In the genomic region with DNA sequence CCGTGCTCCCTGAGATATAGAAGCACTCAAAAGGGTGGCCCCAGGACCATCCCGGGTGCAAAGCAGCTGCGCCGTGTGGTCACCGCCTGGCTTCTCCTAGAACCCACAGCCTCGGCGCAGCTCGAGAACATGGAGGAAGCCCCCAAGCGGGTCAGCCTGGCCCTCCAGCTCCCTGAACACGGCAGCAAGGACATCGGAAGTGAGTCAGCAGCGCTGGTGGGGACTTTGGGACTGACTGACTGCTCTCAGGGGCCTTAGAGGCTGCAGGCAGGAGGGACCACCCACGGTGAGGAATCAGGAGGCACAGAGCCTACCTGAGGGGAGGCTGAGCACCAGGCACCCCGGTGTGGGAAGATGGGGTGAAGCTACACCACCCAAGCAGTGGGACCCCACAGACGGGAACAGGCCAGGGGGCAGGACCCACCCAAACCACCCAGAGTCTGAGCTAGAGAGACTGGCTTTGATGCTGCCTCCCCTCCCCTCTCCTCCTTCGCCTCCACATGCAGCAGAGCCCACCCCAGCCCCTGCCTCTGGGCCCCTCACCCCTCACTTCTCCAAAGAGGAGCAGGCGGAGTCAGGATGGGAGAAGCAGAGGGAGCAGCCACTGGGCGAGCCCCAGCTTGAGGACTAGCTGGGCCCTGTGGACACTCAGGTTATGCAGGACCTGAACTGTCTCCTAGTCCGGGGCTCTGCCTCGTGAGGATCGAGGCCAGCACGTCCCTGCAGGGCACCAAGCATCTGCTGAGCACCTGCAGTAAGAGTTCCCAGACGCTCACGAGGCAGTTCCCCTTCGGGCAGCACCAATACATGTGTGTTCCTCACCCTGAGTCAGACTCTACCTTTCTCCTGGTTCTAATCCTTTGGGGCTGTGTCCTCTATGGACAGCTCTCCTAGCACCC, we compare ENCODE assay signal across 1 cellular context.
TF ChIP-seq lines count a peak whose summit lies in the region.

No MANE protein-coding gene starts in this region.

TF ChIP-seq in HepG2, 621 proteins besides CTCF, POLR2A, EP300 and RAD21 (continues in another document):
- peak; percentile 18; the same call in 1 of the 2 replicates for TF ChIP-seq ZNF333 (CRISPR knock-in tag; IDR thresholded peaks at IDR 0.05; ENCODE audit: borderline replicate concordance)
- TF ChIP-seq RBFOX2 (IDR thresholded peaks at IDR 0.05; ENCODE audit: low read depth, low read length): no peak
- TF ChIP-seq ZNF30 (CRISPR knock-in tag; IDR thresholded peaks at IDR 0.05): no peak
- TF ChIP-seq ZNF879 (CRISPR knock-in tag; IDR thresholded peaks at IDR 0.05): no peak
- no peak for TF ChIP-seq STAT5B (CRISPR knock-in tag; IDR thresholded peaks at IDR 0.05)
- no peak for TF ChIP-seq EEA1 (CRISPR knock-in tag; IDR thresholded peaks at IDR 0.05; ENCODE audit: borderline replicate concordance)
- TF ChIP-seq ZNF558 (CRISPR knock-in tag; IDR thresholded peaks at IDR 0.05; ENCODE audit: borderline replicate concordance): no peak
- no peak for TF ChIP-seq TOPORS (CRISPR knock-in tag; IDR thresholded peaks at IDR 0.05)
- TF ChIP-seq SMAD9 (CRISPR knock-in tag; IDR thresholded peaks at IDR 0.05): no peak
- peak; percentile 67 for TF ChIP-seq FOSL2 (CRISPR knock-in tag; IDR thresholded peaks at IDR 0.05)
- TF ChIP-seq ZHX1 (CRISPR knock-in tag; IDR thresholded peaks at IDR 0.05; ENCODE audit: low read depth): no peak
- TF ChIP-seq ZNF24 (IDR thresholded peaks at IDR 0.05): no peak
- no peak for TF ChIP-seq ZBTB49 (CRISPR knock-in tag; IDR thresholded peaks at IDR 0.05; ENCODE audit: borderline replicate concordance)
- no peak for TF ChIP-seq ZNF101 (CRISPR knock-in tag; IDR thresholded peaks at IDR 0.05; ENCODE audit: borderline replicate concordance, low read depth)
- TF ChIP-seq SOX5 (CRISPR knock-in tag; IDR thresholded peaks at IDR 0.05; ENCODE audit: borderline replicate concordance): no peak
- TF ChIP-seq ZBTB40 (IDR thresholded peaks at IDR 0.05): no peak
- TF ChIP-seq ZBTB40 (CRISPR knock-in tag; IDR thresholded peaks at IDR 0.05): no peak
- no peak for TF ChIP-seq ZUFSP (CRISPR knock-in tag; IDR thresholded peaks at IDR 0.05; ENCODE audit: borderline replicate concordance)
- TF ChIP-seq RBAK (CRISPR knock-in tag; IDR thresholded peaks at IDR 0.05): no peak
- TF ChIP-seq ZNF143 (CRISPR knock-in tag; IDR thresholded peaks at IDR 0.05): no peak
- no peak for TF ChIP-seq ZNF20 (CRISPR knock-in tag; IDR thresholded peaks at IDR 0.05)
- no peak for TF ChIP-seq ZSCAN25 (CRISPR knock-in tag; IDR thresholded peaks at IDR 0.05)
- no peak for TF ChIP-seq ZNF572 (CRISPR knock-in tag; IDR thresholded peaks at IDR 0.05)
- no peak for TF ChIP-seq IRF9 (CRISPR knock-in tag; IDR thresholded peaks at IDR 0.05; ENCODE audit: borderline replicate concordance)
- no peak for TF ChIP-seq SAP130 (CRISPR knock-in tag; IDR thresholded peaks at IDR 0.05; ENCODE audit: low read depth)
- no peak for TF ChIP-seq E2F1 (CRISPR knock-in tag; IDR thresholded peaks at IDR 0.05)
- TF ChIP-seq ZNF607 (CRISPR knock-in tag; IDR thresholded peaks at IDR 0.05; ENCODE audit: borderline replicate concordance): no peak
- TF ChIP-seq ZNF136 (CRISPR knock-in tag; IDR thresholded peaks at IDR 0.05; ENCODE audit: low read depth): no peak
- no peak for TF ChIP-seq ZNF740 (CRISPR knock-in tag; IDR thresholded peaks at IDR 0.05)
- no peak for TF ChIP-seq ZNF441 (CRISPR knock-in tag; IDR thresholded peaks at IDR 0.05; ENCODE audit: borderline replicate concordance)
- peak; percentile 58; the same call in 1 of the 2 replicates for TF ChIP-seq ETV5 (CRISPR knock-in tag; IDR thresholded peaks at IDR 0.05; ENCODE audit: borderline replicate concordance)
- TF ChIP-seq ZNF138 (CRISPR knock-in tag; IDR thresholded peaks at IDR 0.05; ENCODE audit: low read depth): 0 out of 2 replicates have a peak, but pooled peaks have one; percentile 26
- TF ChIP-seq, protein P1, sequence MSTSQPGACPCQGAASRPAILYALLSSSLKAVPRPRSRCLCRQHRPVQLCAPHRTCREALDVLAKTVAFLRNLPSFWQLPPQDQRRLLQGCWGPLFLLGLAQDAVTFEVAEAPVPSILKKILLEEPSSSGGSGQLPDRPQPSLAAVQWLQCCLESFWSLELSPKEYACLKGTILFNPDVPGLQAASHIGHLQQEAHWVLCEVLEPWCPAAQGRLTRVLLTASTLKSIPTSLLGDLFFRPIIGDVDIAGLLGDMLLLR (CRISPR knock-in tag; IDR thresholded peaks at IDR 0.05): no peak
- no peak for TF ChIP-seq ATF5 (CRISPR knock-in tag; IDR thresholded peaks at IDR 0.05; ENCODE audit: low read depth)
